1 cellular context compared by ENCODE assay signal in the genomic region with DNA sequence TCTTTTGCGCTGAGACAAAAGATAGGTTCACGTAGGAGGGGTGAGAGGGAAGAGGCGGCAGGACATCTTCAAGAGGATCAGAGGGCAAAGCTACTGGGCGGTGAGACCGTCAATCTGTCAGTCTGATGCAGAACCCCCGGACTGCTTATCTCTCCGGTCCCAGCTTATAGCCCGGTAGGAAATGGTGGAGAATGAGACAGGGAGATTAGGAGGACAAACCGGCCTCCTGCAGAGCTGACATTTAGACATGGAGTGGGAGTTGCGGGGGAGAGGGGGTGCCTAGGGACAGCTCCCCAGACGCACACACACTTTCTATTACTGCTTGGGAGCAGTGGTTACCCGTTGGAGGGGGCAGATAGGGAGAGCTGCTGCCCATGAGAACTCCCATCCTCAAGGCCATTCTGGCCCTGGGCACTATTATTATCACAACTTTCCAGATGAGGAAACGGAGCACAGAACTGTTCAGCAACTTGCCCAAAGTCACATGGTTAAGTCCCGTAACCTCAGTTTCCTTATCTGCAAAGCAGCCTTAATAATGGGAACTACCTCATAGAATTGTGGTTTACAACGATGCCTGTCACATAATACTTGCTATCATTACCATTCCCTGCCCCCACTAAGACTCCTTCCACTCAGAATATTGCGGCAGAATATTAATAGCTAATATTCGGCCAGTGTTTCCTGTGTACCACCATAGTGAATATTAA.
TF ChIP-seq lines count a peak whose summit lies in the region.

No MANE protein-coding gene starts in this region.

TF ChIP-seq in K562, 482 proteins besides CTCF, POLR2A, EP300 and RAD21 (continued from another document and continues in another):
- TF ChIP-seq ZBTB40 (IDR thresholded peaks at IDR 0.05) (0 out of 2 replicates have a peak, but pooled peaks have one; percentile 20), ZBTB40 (CRISPR knock-in tag; IDR thresholded peaks at IDR 0.05) (no peak), CXXC5 (CRISPR knock-in tag; IDR thresholded peaks at IDR 0.05) (peak; percentile 89), SETDB1 (IDR thresholded peaks at IDR 0.05; ENCODE audit: low read length) (no peak), DACH1 (IDR thresholded peaks at IDR 0.05; ENCODE audit: partially characterized antibody) (peak; percentile 30), ID3 (CRISPR knock-in tag; IDR thresholded peaks at IDR 0.05) (no peak), ID3 (tag; IDR thresholded peaks at IDR 0.05) (peak; percentile 100), HDAC6 (IDR thresholded peaks at IDR 0.05; ENCODE audit: low read depth, low read length) (no peak), POLR2AphosphoS2 (IDR thresholded peaks at IDR 0.05; ENCODE audit: low read length) (no peak), MTA1 (IDR thresholded peaks at IDR 0.05; ENCODE audit: borderline replicate concordance) (peak; percentile 76), RBM39 (optimal IDR thresholded peaks at IDR 0.05; ENCODE audit: low read depth, low read length) (no peak), GATAD2B (IDR thresholded peaks at IDR 0.05; ENCODE audit: borderline replicate concordance) (no peak), DDX20 (tag; IDR thresholded peaks at IDR 0.05; ENCODE audit: low read depth) (no peak), DMBX1 (CRISPR knock-in tag; IDR thresholded peaks at IDR 0.05; ENCODE audit: borderline replicate concordance) (peak; percentile 82), ZBTB33 (CRISPR knock-in tag; IDR thresholded peaks at IDR 0.05) (peak; percentile 64), ZEB2 (IDR thresholded peaks at IDR 0.05) (peak; percentile 80), SOX6 (IDR thresholded peaks at IDR 0.05) (peak; percentile 95), ZNF134 (CRISPR knock-in tag; conservative IDR thresholded peaks at IDR 0.05) (no peak), BRF2 (IDR thresholded peaks at IDR 0.05; ENCODE audit: borderline replicate concordance, insufficient read depth, insufficient read length) (no peak), ZNF695 (CRISPR knock-in tag; IDR thresholded peaks at IDR 0.05) (no peak), TEAD1 (CRISPR knock-in tag; IDR thresholded peaks at IDR 0.05) (peak in 1 of 2 experiments; percentile 58; a peak in 1 of 4 replicates), HDAC8 (tag; IDR thresholded peaks at IDR 0.05) (no peak), FOXJ3 (CRISPR knock-in tag; IDR thresholded peaks at IDR 0.05) (no peak), ZNF584 (CRISPR knock-in tag; IDR thresholded peaks at IDR 0.05; ENCODE audit: low read depth) (0 out of 2 replicates have a peak, but pooled peaks have one; percentile 48), CHD4 (IDR thresholded peaks at IDR 0.05; ENCODE audit: insufficient read depth, insufficient replicate concordance, low read depth, low read length, poor library complexity, severe bottlenecking) (no peak), E2F5 (CRISPR knock-in tag; IDR thresholded peaks at IDR 0.05) (no peak)
- TF ChIP-seq, protein P1, sequence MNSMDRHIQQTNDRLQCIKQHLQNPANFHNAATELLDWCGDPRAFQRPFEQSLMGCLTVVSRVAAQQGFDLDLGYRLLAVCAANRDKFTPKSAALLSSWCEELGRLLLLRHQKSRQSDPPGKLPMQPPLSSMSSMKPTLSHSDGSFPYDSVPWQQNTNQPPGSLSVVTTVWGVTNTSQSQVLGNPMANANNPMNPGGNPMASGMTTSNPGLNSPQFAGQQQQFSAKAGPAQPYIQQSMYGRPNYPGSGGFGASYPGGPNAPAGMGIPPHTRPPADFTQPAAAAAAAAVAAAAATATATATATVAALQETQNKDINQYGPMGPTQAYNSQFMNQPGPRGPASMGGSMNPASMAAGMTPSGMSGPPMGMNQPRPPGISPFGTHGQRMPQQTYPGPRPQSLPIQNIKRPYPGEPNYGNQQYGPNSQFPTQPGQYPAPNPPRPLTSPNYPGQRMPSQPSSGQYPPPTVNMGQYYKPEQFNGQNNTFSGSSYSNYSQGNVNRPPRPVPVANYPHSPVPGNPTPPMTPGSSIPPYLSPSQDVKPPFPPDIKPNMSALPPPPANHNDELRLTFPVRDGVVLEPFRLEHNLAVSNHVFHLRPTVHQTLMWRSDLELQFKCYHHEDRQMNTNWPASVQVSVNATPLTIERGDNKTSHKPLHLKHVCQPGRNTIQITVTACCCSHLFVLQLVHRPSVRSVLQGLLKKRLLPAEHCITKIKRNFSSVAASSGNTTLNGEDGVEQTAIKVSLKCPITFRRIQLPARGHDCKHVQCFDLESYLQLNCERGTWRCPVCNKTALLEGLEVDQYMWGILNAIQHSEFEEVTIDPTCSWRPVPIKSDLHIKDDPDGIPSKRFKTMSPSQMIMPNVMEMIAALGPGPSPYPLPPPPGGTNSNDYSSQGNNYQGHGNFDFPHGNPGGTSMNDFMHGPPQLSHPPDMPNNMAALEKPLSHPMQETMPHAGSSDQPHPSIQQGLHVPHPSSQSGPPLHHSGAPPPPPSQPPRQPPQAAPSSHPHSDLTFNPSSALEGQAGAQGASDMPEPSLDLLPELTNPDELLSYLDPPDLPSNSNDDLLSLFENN (IDR thresholded peaks at IDR 0.05; ENCODE audit: low read depth in 2 of 2, low read length in 2 of 2): peak in 1 of 2 experiments; percentile 98; a peak in 2 of 4 replicates
- TF ChIP-seq, protein P2, sequence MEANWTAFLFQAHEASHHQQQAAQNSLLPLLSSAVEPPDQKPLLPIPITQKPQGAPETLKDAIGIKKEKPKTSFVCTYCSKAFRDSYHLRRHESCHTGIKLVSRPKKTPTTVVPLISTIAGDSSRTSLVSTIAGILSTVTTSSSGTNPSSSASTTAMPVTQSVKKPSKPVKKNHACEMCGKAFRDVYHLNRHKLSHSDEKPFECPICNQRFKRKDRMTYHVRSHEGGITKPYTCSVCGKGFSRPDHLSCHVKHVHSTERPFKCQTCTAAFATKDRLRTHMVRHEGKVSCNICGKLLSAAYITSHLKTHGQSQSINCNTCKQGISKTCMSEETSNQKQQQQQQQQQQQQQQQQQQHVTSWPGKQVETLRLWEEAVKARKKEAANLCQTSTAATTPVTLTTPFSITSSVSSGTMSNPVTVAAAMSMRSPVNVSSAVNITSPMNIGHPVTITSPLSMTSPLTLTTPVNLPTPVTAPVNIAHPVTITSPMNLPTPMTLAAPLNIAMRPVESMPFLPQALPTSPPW (CRISPR knock-in tag; IDR thresholded peaks at IDR 0.05): peak; percentile 90
- TF ChIP-seq, protein P3, sequence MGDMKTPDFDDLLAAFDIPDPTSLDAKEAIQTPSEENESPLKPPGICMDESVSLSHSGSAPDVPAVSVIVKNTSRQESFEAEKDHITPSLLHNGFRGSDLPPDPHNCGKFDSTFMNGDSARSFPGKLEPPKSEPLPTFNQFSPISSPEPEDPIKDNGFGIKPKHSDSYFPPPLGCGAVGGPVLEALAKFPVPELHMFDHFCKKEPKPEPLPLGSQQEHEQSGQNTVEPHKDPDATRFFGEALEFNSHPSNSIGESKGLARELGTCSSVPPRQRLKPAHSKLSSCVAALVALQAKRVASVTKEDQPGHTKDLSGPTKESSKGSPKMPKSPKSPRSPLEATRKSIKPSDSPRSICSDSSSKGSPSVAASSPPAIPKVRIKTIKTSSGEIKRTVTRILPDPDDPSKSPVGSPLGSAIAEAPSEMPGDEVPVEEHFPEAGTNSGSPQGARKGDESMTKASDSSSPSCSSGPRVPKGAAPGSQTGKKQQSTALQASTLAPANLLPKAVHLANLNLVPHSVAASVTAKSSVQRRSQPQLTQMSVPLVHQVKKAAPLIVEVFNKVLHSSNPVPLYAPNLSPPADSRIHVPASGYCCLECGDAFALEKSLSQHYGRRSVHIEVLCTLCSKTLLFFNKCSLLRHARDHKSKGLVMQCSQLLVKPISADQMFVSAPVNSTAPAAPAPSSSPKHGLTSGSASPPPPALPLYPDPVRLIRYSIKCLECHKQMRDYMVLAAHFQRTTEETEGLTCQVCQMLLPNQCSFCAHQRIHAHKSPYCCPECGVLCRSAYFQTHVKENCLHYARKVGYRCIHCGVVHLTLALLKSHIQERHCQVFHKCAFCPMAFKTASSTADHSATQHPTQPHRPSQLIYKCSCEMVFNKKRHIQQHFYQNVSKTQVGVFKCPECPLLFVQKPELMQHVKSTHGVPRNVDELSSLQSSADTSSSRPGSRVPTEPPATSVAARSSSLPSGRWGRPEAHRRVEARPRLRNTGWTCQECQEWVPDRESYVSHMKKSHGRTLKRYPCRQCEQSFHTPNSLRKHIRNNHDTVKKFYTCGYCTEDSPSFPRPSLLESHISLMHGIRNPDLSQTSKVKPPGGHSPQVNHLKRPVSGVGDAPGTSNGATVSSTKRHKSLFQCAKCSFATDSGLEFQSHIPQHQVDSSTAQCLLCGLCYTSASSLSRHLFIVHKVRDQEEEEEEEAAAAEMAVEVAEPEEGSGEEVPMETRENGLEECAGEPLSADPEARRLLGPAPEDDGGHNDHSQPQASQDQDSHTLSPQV (IDR thresholded peaks at IDR 0.05): no peak
